In the genomic region with DNA sequence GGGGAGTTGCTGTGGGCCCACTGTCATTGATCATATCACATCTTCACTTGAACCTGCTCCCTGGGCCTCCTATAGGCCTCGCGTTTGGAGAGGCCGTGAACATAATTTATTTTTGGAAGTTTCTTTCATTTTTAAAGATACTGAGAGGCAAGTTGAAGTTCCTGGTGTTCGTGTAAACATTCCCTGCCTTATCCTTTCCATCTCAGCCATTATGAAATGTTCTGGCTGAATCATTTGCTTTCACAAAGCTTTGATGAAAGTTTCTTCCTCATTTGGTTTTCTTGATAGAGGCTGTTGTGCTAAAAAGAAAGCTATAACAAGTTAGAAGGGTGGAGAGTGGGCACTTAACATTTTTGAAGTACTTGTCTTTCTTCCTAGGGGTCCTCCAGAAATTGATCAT, we compare ENCODE assay signal across 11 cellular contexts. TPM values are rescaled to one million over a fixed set of nuclear protein-coding genes. Genes with fewer than 3 reads are reported as not detected.
DNase-seq lines count a peak whose midpoint lies in the region; ATAC-seq lines count a peak whose summit lies in the region.
"Had no signal": no experiment of that assay in that cellular context is flagged by ENCODE, and none has a peak within 500 bp of the region (broad histone marks: within the 10 kb centered on the region; RNA-seq: fewer than 3 reads in every experiment).

No MANE protein-coding gene starts in this region.

- H3K27me3 Mint-ChIP-seq in activated naive CD4-positive, alpha-beta T cell treated with anti-CD3 and anti-CD28 coated beads, Interleukin-2, amount 10 ng/mL, durations not matched to agents 7 days and 5 days, result no peaks in the 10 kb centered on the region

- H3K9me3 Mint-ChIP-seq in activated naive CD4-positive, alpha-beta T cell treated with anti-CD3 and anti-CD28 coated beads, Interleukin-2, amount 10 ng/mL, durations not matched to agents 7 days and 5 days, result no peaks in the 10 kb centered on the region

- no peak overlapping the region for H3K4me3 ChIP-seq in SJSA1

- no peaks in the 10 kb centered on the region for H3K27me3 ChIP-seq in SJSA1 (replicated peaks)

- H3K36me3 ChIP-seq in SJSA1, result no peaks in the 10 kb centered on the region

- ATAC-seq in stimulated activated naive CD8-positive, alpha-beta T cell treated with anti-CD3 and anti-CD28 coated beads, Interleukin-15, Interleukin-2, amounts not matched to agents 100 U/mL and 50 U/mL, for 24 hours, result no peak

- H3K36me3 Mint-ChIP-seq in activated naive CD4-positive, alpha-beta T cell treated with anti-CD3 and anti-CD28 coated beads, Interleukin-2, amount 10 ng/mL, durations not matched to agents 7 days and 5 days, result no peaks in the 10 kb centered on the region

- CTCF ChIA-PET in activated naive CD4-positive, alpha-beta T cell treated with anti-CD3 and anti-CD28 coated beads, Interleukin-2, amount 10 ng/mL, durations not matched to agents 7 days and 5 days (lab: Charles Lee), result interaction anchor here (1.8 kb wide), 1 partner anchor 82 kb away, joined by 8 read pairs; no protein-coding TSS in a partner anchor

- DNase-seq in CD1c-positive myeloid dendritic cell (ENCODE audit: extremely low spot score) (peak; percentile 46), SJSA1 (ENCODE audit: low read depth in 1 of 2, low spot score in 2 of 2) (peak in 1 of 2 experiments; percentile 21), fibroblast of gingiva (ENCODE audit: low read depth) (peak; percentile 24), renal cortical epithelial cell (ENCODE audit: low read depth) (peak; percentile 59), NCI-H2081 treated with DMSO at 0.1 percent for 48 hours (lab: John Stamatoyannopoulos, UW) (no peak)
- DNase-seq in activated naive CD4-positive, alpha-beta T cell treated with anti-CD3 and anti-CD28 coated beads, Interleukin-2, amount 10 ng/mL, durations not matched to agents 7 days and 5 days, result no peak
- DNase-seq in effector CD4-positive, alpha-beta T cell, result no peak
- DNase-seq in stimulated activated naive CD8-positive, alpha-beta T cell treated with anti-CD3 and anti-CD28 coated beads, Interleukin-15, Interleukin-2, amounts not matched to agents 100 U/mL and 50 U/mL, for 24 hours, result no peak
- DNase-seq: activated T-cell treated with anti-CD3 and anti-CD28 coated beads, Interleukin-2, amount 50 U/mL, for 1 hour; posterior cingulate gyrus; T-helper 9 cell had no signal

- H3K27ac ChIP-seq in SJSA1, result peak overlapping the region; percentile 21

- no peak overlapping the region for H3K27ac Mint-ChIP-seq in activated naive CD4-positive, alpha-beta T cell treated with anti-CD3 and anti-CD28 coated beads, Interleukin-2, amount 10 ng/mL, durations not matched to agents 7 days and 5 days

- peaks cover 12% of the 10 kb centered on the region for H3K4me1 Mint-ChIP-seq in activated naive CD4-positive, alpha-beta T cell treated with anti-CD3 and anti-CD28 coated beads, Interleukin-2, amount 10 ng/mL, durations not matched to agents 7 days and 5 days

- no peaks in the 10 kb centered on the region for H3K9me3 ChIP-seq in SJSA1 (replicated peaks)

- H3K4me3 Mint-ChIP-seq in activated naive CD4-positive, alpha-beta T cell treated with anti-CD3 and anti-CD28 coated beads, Interleukin-2, amount 10 ng/mL, durations not matched to agents 7 days and 5 days, result no peak overlapping the region

- peaks cover 37% of the 10 kb centered on the region for H3K4me1 ChIP-seq in SJSA1 (replicated peaks)

RNA-seq across cellular contexts. Expression of a gene that starts 15.5 kb away (rescaled TPM):
- total RNA-seq in SJSA1 (2014; rRNA removed; shearing (Covaris generic)), result 136 and 171 TPM in 2 replicates
- total RNA-seq in renal cortical epithelial cell, result 56.4 and 79.3 TPM in 2 replicates

Comparison
In these comparisons a context has a peak if more than half of its experiments do, and no peak if none do; other contexts are left out.
1. DNase-seq: peak in CD1c-positive myeloid dendritic cell (single experiment), fibroblast of gingiva (single experiment) and renal cortical epithelial cell (single experiment); none in activated naive CD4-positive, alpha-beta T cell treated with anti-CD3 and anti-CD28 coated beads, Interleukin-2, amount 10 ng/mL, durations not matched to agents 7 days and 5 days (single experiment), effector CD4-positive, alpha-beta T cell (single experiment), NCI-H2081 treated with DMSO at 0.1 percent for 48 hours (single experiment) and stimulated activated naive CD8-positive, alpha-beta T cell treated with anti-CD3 and anti-CD28 coated beads, Interleukin-15, Interleukin-2, amounts not matched to agents 100 U/mL and 50 U/mL, for 24 hours (single experiment).